ENCODE assay signal across 8 cellular contexts in genomic region chr11:33256031-33256807, GRCh38.
DNase-seq lines count a peak whose midpoint lies in the region; ATAC-seq and TF ChIP-seq lines count a peak whose summit lies in the region.

No MANE protein-coding gene starts in this region.

- peaks cover 23% of the 10 kb centered on the region for H3K36me3 Mint-ChIP-seq in dendritic cell treated with granulocyte-macrophage colony-stimulating factor and Interleukin-4, amounts not matched to agents 40 ng/mL and 50 ng/mL, for 4 days (ENCODE audit: low read depth)
- no peaks in the 10 kb centered on the region for H3K36me3 Mint-ChIP-seq in nephron progenitor cell (ENCODE audit: low read depth)

- intact Hi-C loops in dendritic cell treated with granulocyte-macrophage colony-stimulating factor and Interleukin-4, amounts not matched to agents 40 ng/mL and 50 ng/mL, for 4 days (cut with micrococcal nuclease), result loop anchor here (5.0 kb wide), 2 partner anchors 44 to 66 kb away; no protein-coding TSS in a partner anchor

- ATAC-seq in GM19397 (IDR thresholded peaks at IDR 0.05; ENCODE audit: unreplicated experiment), result no peak

- peak overlapping the region; percentile 93 for H3K27ac Mint-ChIP-seq in dendritic cell treated with granulocyte-macrophage colony-stimulating factor and Interleukin-4, amounts not matched to agents 40 ng/mL and 50 ng/mL, for 4 days
- peak overlapping the region; percentile 70 for H3K27ac Mint-ChIP-seq in nephron progenitor cell

- H3K4me1 Mint-ChIP-seq in dendritic cell treated with granulocyte-macrophage colony-stimulating factor and Interleukin-4, amounts not matched to agents 40 ng/mL and 50 ng/mL, for 4 days (ENCODE audit: low read depth), result peaks cover 35% of the 10 kb centered on the region
- H3K4me1 Mint-ChIP-seq in nephron progenitor cell, result peaks cover 36% of the 10 kb centered on the region

- DNase-seq in GM06990 (ENCODE audit: extremely low read depth, insufficient read length) (no peak), NCI-H82 (lab: John Stamatoyannopoulos, UW) (peak; percentile 77), nephron progenitor cell (no peak), DMS79 (lab: John Stamatoyannopoulos, UW) (no peak), germinal center (ENCODE audit: low spot score) (no peak)
- no peak for DNase-seq in stimulated activated CD4-positive, alpha-beta T cell treated with anti-CD3 and anti-CD28 coated beads, Interleukin-12 subunit alpha, Interleukin-12 subunit beta, amount 100 ng/mL, for 4 hours

- peak overlapping the region; percentile 88 for H3K4me3 Mint-ChIP-seq in dendritic cell treated with granulocyte-macrophage colony-stimulating factor and Interleukin-4, amounts not matched to agents 40 ng/mL and 50 ng/mL, for 4 days
- peak overlapping the region; percentile 92 for H3K4me3 Mint-ChIP-seq in nephron progenitor cell

- no peaks in the 10 kb centered on the region for H3K27me3 Mint-ChIP-seq in dendritic cell treated with granulocyte-macrophage colony-stimulating factor and Interleukin-4, amounts not matched to agents 40 ng/mL and 50 ng/mL, for 4 days
- peaks cover 8% of the 10 kb centered on the region for H3K27me3 Mint-ChIP-seq in nephron progenitor cell (ENCODE audit: low read depth, poor library complexity)

- peaks cover 2% of the 10 kb centered on the region for H3K9me3 Mint-ChIP-seq in dendritic cell treated with granulocyte-macrophage colony-stimulating factor and Interleukin-4, amounts not matched to agents 40 ng/mL and 50 ng/mL, for 4 days
- no peaks in the 10 kb centered on the region for H3K9me3 Mint-ChIP-seq in nephron progenitor cell

- TF ChIP-seq CTCF in GM06990 (IDR thresholded peaks at IDR 0.05; ENCODE audit: insufficient read depth, low read length, poor library complexity, severe bottlenecking), result no peak
- TF ChIP-seq CTCF in nephron progenitor cell (IDR thresholded peaks at IDR 0.05), result no peak

- no peaks in the 10 kb centered on the region for H3K27me3 ChIP-seq in GM06990 (replicated peaks; ENCODE audit: control insufficient read depth, insufficient read depth, low read length)

- H3K36me3 ChIP-seq in GM06990 (ENCODE audit: control insufficient read depth, insufficient read depth, low read length), result no peaks in the 10 kb centered on the region

- peak overlapping the region; percentile 73 for H3K4me3 ChIP-seq in GM06990 (replicated peaks; ENCODE audit: low read depth, low read length)
